15 cellular contexts compared by ENCODE assay signal in the genomic region with DNA sequence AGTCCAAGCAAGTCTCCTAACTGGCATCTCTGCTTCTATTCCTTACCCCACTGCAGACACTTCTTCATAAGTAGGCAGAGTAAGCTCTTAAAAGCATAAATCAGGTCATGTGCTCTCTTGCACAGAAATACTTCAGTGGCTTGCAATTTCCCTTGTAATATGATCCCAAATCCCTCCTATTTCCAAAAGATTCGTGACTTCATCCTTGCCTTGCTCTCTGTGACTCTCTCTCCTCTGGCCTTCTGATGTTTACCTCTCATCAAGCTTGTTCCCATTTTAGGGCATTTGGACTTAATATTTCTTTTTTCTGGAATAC. TPM values are rescaled to one million over a fixed set of nuclear protein-coding genes. Genes with fewer than 3 reads are reported as not detected.
DNase-seq lines count a peak whose midpoint lies in the region; ATAC-seq and TF ChIP-seq lines count a peak whose summit lies in the region.
"Had no signal": no experiment of that assay in that cellular context is flagged by ENCODE, and none has a peak within 500 bp of the region (broad histone marks: within the 10 kb centered on the region; RNA-seq: fewer than 3 reads in every experiment).

No MANE protein-coding gene starts in this region.

- H3K27ac Mint-ChIP-seq in activated CD8-positive, alpha-beta T cell treated with anti-CD3 and anti-CD28 coated beads for 36 hours = no peak overlapping the region
- H3K27ac Mint-ChIP-seq: activated CD8-positive, alpha-beta T cell treated with anti-CD3 and anti-CD28 coated beads, Interleukin-2, amount 10 ng/mL, durations not matched to agents 7 days and 5 days had no signal

- no peak overlapping the region for H3K4me3 Mint-ChIP-seq in activated CD8-positive, alpha-beta T cell treated with anti-CD3 and anti-CD28 coated beads for 36 hours
- H3K4me3 Mint-ChIP-seq: activated CD8-positive, alpha-beta T cell treated with anti-CD3 and anti-CD28 coated beads, Interleukin-2, amount 10 ng/mL, durations not matched to agents 7 days and 5 days had no signal

- H3K9me3 Mint-ChIP-seq in activated CD8-positive, alpha-beta T cell treated with anti-CD3 and anti-CD28 coated beads for 36 hours = no peaks in the 10 kb centered on the region

- 20 to 31% methylated on average over 1 of the region's 1 CpG for WGBS in lower leg skin, 2 donors

- DNase-seq in A172 (ENCODE audit: low spot score) (peak; percentile 73), HCEC 1CT (peak; percentile 94), amniotic epithelial cell (ENCODE audit: low read depth) (peak; percentile 91), iris pigment epithelial cell (ENCODE audit: low read depth) (peak; percentile 92), cerebellar nuclear complex (lab: John Stamatoyannopoulos, UW) (no peak), lower leg skin (ENCODE audit: low spot score in 2 of 2) (no peak), DMS153 treated with DMSO at 0.1 percent for 48 hours (lab: John Stamatoyannopoulos, UW; ENCODE audit: unreplicated experiment) (no peak)
- no peak for DNase-seq in activated CD8-positive, alpha-beta T cell treated with anti-CD3 and anti-CD28 coated beads for 36 hours
- DNase-seq: activated CD8-positive, alpha-beta T cell treated with anti-CD3 and anti-CD28 coated beads, Interleukin-2, amount 10 ng/mL, durations not matched to agents 7 days and 5 days; C1 segment of cervical spinal cord; NCI-H748 treated with DMSO at 0.1 percent for 48 hours; stimulated activated CD8-positive, alpha-beta memory T cell treated with anti-CD3 and anti-CD28 coated beads, Interleukin-4, amount 100 ng/mL, for 48 hours; SW 1271 had no signal

- TF ChIP-seq POLR2A in lower leg skin (IDR thresholded peaks at IDR 0.05) = no peak

- H3K27me3 Mint-ChIP-seq in activated CD8-positive, alpha-beta T cell treated with anti-CD3 and anti-CD28 coated beads for 36 hours = no peaks in the 10 kb centered on the region

- intact Hi-C loops in lower leg skin (cut with DNase I; ENCODE audit: low total_unique reads) = no loop called here
- intact Hi-C loops in activated CD8-positive, alpha-beta T cell treated with anti-CD3 and anti-CD28 coated beads for 36 hours (cut with micrococcal nuclease) = no loop called here

- H3K4me3 ChIP-seq in lower leg skin (ENCODE audit: low read depth, poor library complexity, severe bottlenecking) = no peak overlapping the region
- H3K4me3 ChIP-seq: skin epidermis had no signal

- H3K36me3 Mint-ChIP-seq in activated CD8-positive, alpha-beta T cell treated with anti-CD3 and anti-CD28 coated beads for 36 hours (ENCODE audit: low read depth) = peaks cover 23% of the 10 kb centered on the region

- no peak for ATAC-seq in activated CD8-positive, alpha-beta T cell treated with anti-CD3 and anti-CD28 coated beads for 36 hours
- ATAC-seq: esophagus mucosa had no signal

- H3K4me1 Mint-ChIP-seq in activated CD8-positive, alpha-beta T cell treated with anti-CD3 and anti-CD28 coated beads for 36 hours (ENCODE audit: low read depth) = no peaks in the 10 kb centered on the region

- POLR2A ChIA-PET in activated CD8-positive, alpha-beta T cell treated with anti-CD3 and anti-CD28 coated beads for 36 hours (lab: Charles Lee) = no interaction called here

- CTCF ChIA-PET in activated CD8-positive, alpha-beta T cell treated with anti-CD3 and anti-CD28 coated beads for 36 hours (lab: Charles Lee) = interaction anchor here (1.5 to 1.8 kb wide), 4 partner anchors 14 to 85 kb away, joined by 3 to 10 read pairs (median 4); no protein-coding TSS in a partner anchor

- no peak for TF ChIP-seq CTCF in lower leg skin (IDR thresholded peaks at IDR 0.05)
- no peak for TF ChIP-seq CTCF in activated CD8-positive, alpha-beta T cell treated with anti-CD3 and anti-CD28 coated beads for 36 hours (IDR thresholded peaks at IDR 0.05)

RNA-seq across cellular contexts. Expression of a gene that starts 37.4 kb away (rescaled TPM):
- 0.34 and 0.52 TPM in 2 replicates for total RNA-seq in A172 (2014; rRNA removed; shearing (Covaris generic))
- 1 to 10 TPM; 4.6 to 6.5 (median 5.3) TPM for total RNA-seq in lower leg skin
- 1 to 10 TPM; 3.4 to 4.2 TPM for total RNA-seq in activated CD8-positive, alpha-beta T cell treated with anti-CD3 and anti-CD28 coated beads for 36 hours

RNA-seq across cellular contexts. Expression of a gene that starts 37.7 kb away (rescaled TPM):
- total RNA-seq in A172 (2014; rRNA removed; shearing (Covaris generic)) = 145 and 150 TPM in 2 replicates
- 10 to 100 TPM; 13.1 to 27.1 (median 17.9) TPM for total RNA-seq in lower leg skin
- total RNA-seq in activated CD8-positive, alpha-beta T cell treated with anti-CD3 and anti-CD28 coated beads for 36 hours = 10 to 100 TPM; 81.9 to 86.0 TPM

Comparison
In these comparisons a context has a peak if more than half of its experiments do, and no peak if none do; other contexts are left out.
1. DNase-seq: peak in A172 (single experiment), HCEC 1CT (single experiment), amniotic epithelial cell (single experiment) and iris pigment epithelial cell (single experiment); none in cerebellar nuclear complex (0 of 2), lower leg skin (0 of 2), activated CD8-positive, alpha-beta T cell treated with anti-CD3 and anti-CD28 coated beads for 36 hours (single experiment) and DMS153 treated with DMSO at 0.1 percent for 48 hours (single experiment).